ENCODE assay signal across 16 cellular contexts in genomic region chrX:148698221-148698620, GRCh38.
A peak's percentile ranks its signal among the peaks of the same experiment; 100 is the strongest.
DNase-seq lines count a peak whose midpoint lies in the region; ATAC-seq, FAIRE-seq and TF ChIP-seq lines count a peak whose summit lies in the region.
"Had no signal": no experiment of that assay in that cellular context is flagged by ENCODE, and none has a peak within 500 bp of the region (broad histone marks: within the 10 kb centered on the region; RNA-seq: fewer than 3 reads in every experiment).

No MANE protein-coding gene starts in this region.

- SMC1A ChIA-PET in GM12878 (lab: Charles Lee; ENCODE audit: uncharacterized antibody, unreplicated experiment) = interaction anchor here (0.7 kb wide), 1 partner anchor 230 kb away, joined by 3 read pairs; no protein-coding TSS in a partner anchor

- TF ChIP-seq RAD21 in GM12878 (IDR thresholded peaks at IDR 0.05; ENCODE audit: insufficient read depth, low read depth, low read length) = no peak

- no peak overlapping the region for H3K4me2 ChIP-seq in GM12878 (ENCODE audit: control insufficient read depth, insufficient read depth)
- H3K4me2 ChIP-seq: BLaER1 treated with 17β-estradiol and CSF1 and Interleukin-3, amounts not matched to agents 10 nM and 100 nM had no signal

- no peak overlapping the region for H2AFZ ChIP-seq in GM12878 (ENCODE audit: control insufficient read depth, low read depth, low read length)
- H2AFZ ChIP-seq: GM23248 had no signal

- H4K20me1 ChIP-seq in GM12878 (ENCODE audit: control insufficient read depth, insufficient read depth) = no peaks in the 10 kb centered on the region

- in situ Hi-C loops in GM12878 (cut with MboI) = no loop called here

- H3K9me3 ChIP-seq in GM12878 (replicated peaks; ENCODE audit: control insufficient read depth, insufficient read depth, low read length) = no peaks in the 10 kb centered on the region

- TF ChIP-seq CTCF in GM12878 (IDR thresholded peaks at IDR 0.05 in 2 of 3, conservative IDR thresholded peaks at IDR 0.05 in 1 of 3; ENCODE audit: control insufficient read depth in 2 of 3, extremely low read depth in 1 of 3, insufficient read depth in 1 of 3, low read depth in 3 of 3, low read length in 3 of 3) = no peak

- no TSS peak for BruUV-seq in GM12878 (replicated peaks; lab: Mats Ljungman, UMichigan)

- 40% methylated on average over 3 of the region's 3 CpGs for WGBS in GM12878 (ENCODE audit: insufficient coverage, insufficient replicate concordance, low lambda C conversion rate, missing lambda C conversion rate)

- ATAC-seq in GM18511 (IDR thresholded peaks at IDR 0.05; ENCODE audit: unreplicated experiment) = peak; percentile 46
- ATAC-seq in GM12878 = no peak
- ATAC-seq in HG03432 (IDR thresholded peaks at IDR 0.05; ENCODE audit: unreplicated experiment) = no peak
- no peak for ATAC-seq in HG03469 (IDR thresholded peaks at IDR 0.05; ENCODE audit: unreplicated experiment)
- ATAC-seq: HCT116 had no signal

- no peaks in the 10 kb centered on the region for H3K4me1 ChIP-seq in GM12878 (ENCODE audit: control insufficient read depth, insufficient read depth, low read length)

- no peaks in the 10 kb centered on the region for H3K36me3 ChIP-seq in GM12878 (ENCODE audit: control insufficient read depth in 2 of 2, insufficient read depth in 2 of 2, low read length in 1 of 2)

- CTCF ChIA-PET in GM12878 (lab: Yijun Ruan, JAX) = no interaction called here

- no peaks in the 10 kb centered on the region for H3K79me2 ChIP-seq in GM12878 (ENCODE audit: control insufficient read depth, insufficient read depth, low read length)

- no peaks in the 10 kb centered on the region for H3K27me3 ChIP-seq in GM12878 (replicated peaks in 1 of 2; ENCODE audit: control insufficient read depth in 2 of 2, insufficient read depth in 2 of 2, low read length in 1 of 2)
- H3K27me3 ChIP-seq: BLaER1 treated with 17β-estradiol and CSF1 and Interleukin-3, amounts not matched to agents 10 nM and 100 nM had no signal

- intact Hi-C loops in GM12878 (cut with micrococcal nuclease; ENCODE audit: unreplicated experiment) = no loop called here

- H3K4me3 ChIP-seq in GM12878 = no peak overlapping the region
- H3K4me3 ChIP-seq: BLaER1 treated with 17β-estradiol and CSF1 and Interleukin-3, amounts not matched to agents 10 nM and 100 nM; GM23248 had no signal

- FAIRE-seq in GM12878 (lab: Jason Lieb, UNC) = no peak
- FAIRE-seq: GM12891, GM19239, H54 had no signal

- TF ChIP-seq EP300 in GM12878 (IDR thresholded peaks at IDR 0.05; ENCODE audit: borderline replicate concordance in 1 of 2, control insufficient read depth in 1 of 2, low read depth in 2 of 2, low read length in 2 of 2) = no peak

- POLR2A ChIA-PET in GM12878 (lab: Charles Lee) = interaction anchor here (0.6 kb wide), 1 partner anchor 802 kb away, joined by 4 read pairs; no protein-coding TSS in a partner anchor

- no peak overlapping the region for H3K9ac ChIP-seq in GM12878 (ENCODE audit: control insufficient read depth, insufficient read depth, low read length)
- H3K9ac ChIP-seq: BLaER1 treated with 17β-estradiol and CSF1 and Interleukin-3, amounts not matched to agents 10 nM and 100 nM; GM23248 had no signal

- TF ChIP-seq POLR2A in GM12878 (IDR thresholded peaks at IDR 0.05; ENCODE audit: low read depth, low read length) = no peak

- DNase-seq in NCI-H526 treated with DMSO at 0.1 percent for 48 hours (lab: John Stamatoyannopoulos, UW) = peak; percentile 62
- no peak for DNase-seq in GM12878 (ENCODE audit: low read depth, low spot score)
- DNase-seq in stimulated activated CD4-positive, alpha-beta T cell treated with anti-CD3 and anti-CD28 coated beads, Interleukin-15, amount 100 ng/mL, for 24 hours = no peak
- DNase-seq in SIG-M5 treated with dmso at 0.1 percent for 504 hours (lab: John Stamatoyannopoulos, UW; ENCODE audit: unreplicated experiment) = no peak
- DNase-seq: ACHN; CD4-positive, CD25-positive, alpha-beta regulatory T cell; GM23248 had no signal

- no peak overlapping the region for H3K27ac ChIP-seq in GM12878 (ENCODE audit: control insufficient read depth, insufficient read depth)
- H3K27ac ChIP-seq: BLaER1 treated with 17β-estradiol and CSF1 and Interleukin-3, amounts not matched to agents 10 nM and 100 nM; GM23248; HL-60 had no signal

- RAD21 ChIA-PET in GM12878 (lab: Charles Lee; ENCODE audit: unreplicated experiment) = no interaction called here

TF ChIP-seq in GM12878, 131 proteins besides CTCF, POLR2A, EP300 and RAD21:
- TF ChIP-seq NR2F1 (conservative IDR thresholded peaks at IDR 0.05) (0 out of 2 replicates have a peak, but pooled peaks have one; percentile 30), SMC3 (IDR thresholded peaks at IDR 0.05; ENCODE audit: borderline replicate concordance, low read length) (no peak), SUPT20H (IDR thresholded peaks at IDR 0.05; ENCODE audit: borderline replicate concordance, control insufficient read depth, low read depth, low read length) (no peak), BCL11A (IDR thresholded peaks at IDR 0.05; ENCODE audit: low read depth, low read length) (no peak), POU2F2 (IDR thresholded peaks at IDR 0.05; ENCODE audit: borderline replicate concordance, low read depth, low read length) (no peak; the same call in 2 of the 3 replicates), MYB (IDR thresholded peaks at IDR 0.05; ENCODE audit: borderline replicate concordance, low read depth, low read length) (no peak), BHLHE40 (IDR thresholded peaks at IDR 0.05; ENCODE audit: borderline replicate concordance in 1 of 2, low read depth in 2 of 2, low read length in 1 of 2) (peak; percentile 38 to 41; a peak in 2 of 4 replicates), STAT1 (conservative IDR thresholded peaks at IDR 0.05) (no peak)
- TF ChIP-seq, protein P1, sequence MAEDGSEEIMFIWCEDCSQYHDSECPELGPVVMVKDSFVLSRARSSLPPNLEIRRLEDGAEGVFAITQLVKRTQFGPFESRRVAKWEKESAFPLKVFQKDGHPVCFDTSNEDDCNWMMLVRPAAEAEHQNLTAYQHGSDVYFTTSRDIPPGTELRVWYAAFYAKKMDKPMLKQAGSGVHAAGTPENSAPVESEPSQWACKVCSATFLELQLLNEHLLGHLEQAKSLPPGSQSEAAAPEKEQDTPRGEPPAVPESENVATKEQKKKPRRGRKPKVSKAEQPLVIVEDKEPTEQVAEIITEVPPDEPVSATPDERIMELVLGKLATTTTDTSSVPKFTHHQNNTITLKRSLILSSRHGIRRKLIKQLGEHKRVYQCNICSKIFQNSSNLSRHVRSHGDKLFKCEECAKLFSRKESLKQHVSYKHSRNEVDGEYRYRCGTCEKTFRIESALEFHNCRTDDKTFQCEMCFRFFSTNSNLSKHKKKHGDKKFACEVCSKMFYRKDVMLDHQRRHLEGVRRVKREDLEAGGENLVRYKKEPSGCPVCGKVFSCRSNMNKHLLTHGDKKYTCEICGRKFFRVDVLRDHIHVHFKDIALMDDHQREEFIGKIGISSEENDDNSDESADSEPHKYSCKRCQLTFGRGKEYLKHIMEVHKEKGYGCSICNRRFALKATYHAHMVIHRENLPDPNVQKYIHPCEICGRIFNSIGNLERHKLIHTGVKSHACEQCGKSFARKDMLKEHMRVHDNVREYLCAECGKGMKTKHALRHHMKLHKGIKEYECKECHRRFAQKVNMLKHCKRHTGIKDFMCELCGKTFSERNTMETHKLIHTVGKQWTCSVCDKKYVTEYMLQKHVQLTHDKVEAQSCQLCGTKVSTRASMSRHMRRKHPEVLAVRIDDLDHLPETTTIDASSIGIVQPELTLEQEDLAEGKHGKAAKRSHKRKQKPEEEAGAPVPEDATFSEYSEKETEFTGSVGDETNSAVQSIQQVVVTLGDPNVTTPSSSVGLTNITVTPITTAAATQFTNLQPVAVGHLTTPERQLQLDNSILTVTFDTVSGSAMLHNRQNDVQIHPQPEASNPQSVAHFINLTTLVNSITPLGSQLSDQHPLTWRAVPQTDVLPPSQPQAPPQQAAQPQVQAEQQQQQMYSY (CRISPR knock-in tag; IDR thresholded peaks at IDR 0.05) = no peak
TF ChIP-seq in GM12878: peak in this region for 2.
